8 cellular contexts compared by ENCODE assay signal in the genomic region with DNA sequence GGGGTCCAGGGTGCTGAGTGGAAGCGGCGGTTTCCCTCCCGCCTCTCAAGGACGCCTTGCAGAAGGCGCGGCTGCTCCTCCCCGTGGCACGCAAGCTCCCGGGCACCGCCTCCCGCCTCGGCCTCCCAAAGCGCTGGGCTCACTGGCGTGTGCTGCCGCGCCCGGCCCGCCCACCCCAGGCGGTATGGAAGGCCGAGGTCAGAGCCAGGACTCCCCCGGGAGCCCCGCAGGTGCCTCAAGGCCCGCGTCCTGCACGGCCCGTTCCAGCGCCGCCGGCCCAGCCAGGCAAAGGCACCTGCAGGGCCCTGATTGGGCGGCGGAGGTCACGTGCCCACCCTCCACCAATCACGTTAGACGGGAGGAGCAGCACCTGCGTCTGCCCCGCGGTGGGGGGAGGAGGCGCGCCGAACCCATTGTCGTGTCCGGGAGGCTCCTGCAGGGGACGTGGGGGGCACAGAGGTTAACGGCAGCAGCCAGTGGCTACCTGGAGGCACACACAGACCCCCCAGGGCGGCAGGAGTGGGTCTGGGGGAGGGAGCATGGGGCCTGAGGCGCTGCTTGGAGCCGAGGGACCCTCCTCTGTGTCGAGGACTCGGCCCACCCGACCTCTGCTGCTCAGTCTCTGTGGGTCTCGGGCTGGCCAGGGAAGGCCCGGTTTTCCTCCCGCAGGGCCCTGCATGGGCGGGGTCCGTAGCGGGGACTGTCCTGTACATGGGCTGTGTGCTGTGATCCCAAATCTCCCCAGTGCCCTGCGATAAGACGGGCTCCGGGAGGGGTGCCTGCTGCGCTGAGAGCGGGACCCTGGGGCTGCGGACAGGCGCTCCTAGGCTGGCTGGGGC. TPM values are rescaled to one million over a fixed set of nuclear protein-coding genes. Genes with fewer than 3 reads are reported as not detected.
A peak's percentile ranks its signal among the peaks of the same experiment; 100 is the strongest.
DNase-seq lines count a peak whose midpoint lies in the region; ATAC-seq, FAIRE-seq and TF ChIP-seq lines count a peak whose summit lies in the region.

No MANE protein-coding gene starts in this region.

- peak; percentile 92 for ATAC-seq in SK-N-SH treated with all-trans-retinoic acid at 6 μM for 48 hours
- ATAC-seq in Right ventricle myocardium superior (ENCODE audit: poor library complexity), result peak; percentile 90
- ATAC-seq in pancreas, result peak; percentile 92 to 95 (median 94)

- DNase-seq in GM10248 (ENCODE audit: extremely low spot score) (peak; percentile 100), HFFc6 (peak; percentile 70), NAMALWA (ENCODE audit: low spot score) (peak; percentile 97), Right ventricle myocardium superior (peak; percentile 98), pancreas (peak; percentile 96 to 99 (median 98)), tibial artery (peak; percentile 89 to 97)
- peak; percentile 95 for DNase-seq in activated naive CD8-positive, alpha-beta T cell treated with anti-CD3 and anti-CD28 coated beads for 36 hours

- intact Hi-C loops in Right ventricle myocardium superior (cut with DNase I), result loop anchor here (2.0 kb wide), 1 partner anchor 27 kb away; the partner anchor contains the start of gene PTGDS
- intact Hi-C loops in pancreas (cut with DNase I), result loop anchor here in 2 of 3 donors (5.0 to 10.0 kb wide), 4 partner anchors 75 to 155 kb away; partner anchors contain the start of genes ABCA2 (in 1 of the 2), AJM1 (in 1 of the 2), CCDC183 (in 1 of the 2) and PHPT1 (in 1 of the 2)
- intact Hi-C loops in tibial artery (cut with DNase I; ENCODE audit: low total_unique reads), result loop anchor here (5.0 kb wide), 2 partner anchors 37 to 77 kb away; partner anchors contain the start of gene ABCA2

- TF ChIP-seq CTCF in GM10248 (IDR thresholded peaks at IDR 0.05; ENCODE audit: control extremely low read depth, extremely low read depth, low read depth, missing control alignments) (no peak), HFFc6 (IDR thresholded peaks at IDR 0.05) (no peak), pancreas (IDR thresholded peaks at IDR 0.05) (peak in 1 of 4 donors; percentile 15), tibial artery (IDR thresholded peaks at IDR 0.05) (peak; percentile 11 to 30)

- H3K27me3 ChIP-seq in pancreas (no peaks in the 10 kb centered on the region), tibial artery (no peaks in the 10 kb centered on the region)

- H3K27ac Mint-ChIP-seq in HFFc6, result peak overlapping the region; percentile 74
- H3K27ac Mint-ChIP-seq in activated naive CD8-positive, alpha-beta T cell treated with anti-CD3 and anti-CD28 coated beads for 36 hours, result peak overlapping the region; percentile 82

- H3K4me3 ChIP-seq in pancreas (peak overlapping the region; percentile 58 to 71 (median 66)), tibial artery (peak overlapping the region; percentile 61 to 93)

- no peak for FAIRE-seq in pancreas (lab: Jason Lieb, UNC)

- H3K9me3 ChIP-seq in pancreas, result no peaks in the 10 kb centered on the region
- no peaks in the 10 kb centered on the region for H3K9me3 ChIP-seq in tibial artery

- H3K9me3 Mint-ChIP-seq in HFFc6, result no peaks in the 10 kb centered on the region
- H3K9me3 Mint-ChIP-seq in activated naive CD8-positive, alpha-beta T cell treated with anti-CD3 and anti-CD28 coated beads for 36 hours, result no peaks in the 10 kb centered on the region

- H3K27me3 Mint-ChIP-seq in HFFc6 (ENCODE audit: insufficient read depth), result peaks cover 2% of the 10 kb centered on the region
- H3K27me3 Mint-ChIP-seq in activated naive CD8-positive, alpha-beta T cell treated with anti-CD3 and anti-CD28 coated beads for 36 hours, result no peaks in the 10 kb centered on the region

- WGBS in pancreas, 2 donors, result 1 to 2% methylated on average over 37 to 63 of the region's 63 CpGs

- H3K4me1 ChIP-seq in pancreas (peaks cover 0 to 18% (median 0%) of the 10 kb centered on the region in 3 donors), tibial artery (peaks cover 0 to 35% (median 26%) of the 10 kb centered on the region in 4 donors)

- H3K4me1 Mint-ChIP-seq in HFFc6 (ENCODE audit: low read depth), result peaks cover 5% of the 10 kb centered on the region
- H3K4me1 Mint-ChIP-seq in activated naive CD8-positive, alpha-beta T cell treated with anti-CD3 and anti-CD28 coated beads for 36 hours, result peaks cover 3% of the 10 kb centered on the region

- peak overlapping the region; percentile 84 for H3K4me3 Mint-ChIP-seq in HFFc6
- peak overlapping the region; percentile 84 for H3K4me3 Mint-ChIP-seq in activated naive CD8-positive, alpha-beta T cell treated with anti-CD3 and anti-CD28 coated beads for 36 hours

- peak overlapping the region; percentile 93 to 94 (median 94) for H3K27ac ChIP-seq in pancreas
- peak overlapping the region; percentile 86 to 89 for H3K27ac ChIP-seq in tibial artery

- CTCF ChIA-PET in GM10248 (lab: Yijun Ruan, JAX), result interaction anchor here (2.5 to 6.5 kb wide), 2 partner anchors 79 to 84 kb away, joined by 9 to 126 read pairs; partner anchors contain the start of gene FUT7

- H3K36me3 Mint-ChIP-seq in HFFc6 (ENCODE audit: low read depth), result no peaks in the 10 kb centered on the region
- no peaks in the 10 kb centered on the region for H3K36me3 Mint-ChIP-seq in activated naive CD8-positive, alpha-beta T cell treated with anti-CD3 and anti-CD28 coated beads for 36 hours

- POLR2A ChIA-PET in GM10248 (lab: Yijun Ruan, JAX), result no interaction called here

- H3K36me3 ChIP-seq in pancreas (no peaks in the 10 kb centered on the region), tibial artery (no peaks in the 10 kb centered on the region)

TF ChIP-seq in SK-N-SH treated with all-trans-retinoic acid at 6 μM for 48 hours, 23 proteins besides CTCF, POLR2A, EP300 and RAD21:
- TF ChIP-seq GLIS3 (CRISPR knock-in tag; IDR thresholded peaks at IDR 0.05), result no peak
- peak; percentile 65; the same call in 1 of the 2 replicates for TF ChIP-seq SNAI2 (CRISPR knock-in tag; IDR thresholded peaks at IDR 0.05)

RNA-seq across cellular contexts. Expression of gene LCN12, which starts 2.0 kb away (rescaled TPM):
- total RNA-seq in HFFc6 (2021; fragmentation: NEBNext Ultra II Directional; extraction: Animal tissue kit (Norgen Biotek cat#: 25700)), result under 1 TPM in 2 of 6 experiments, not detected in 4; 0.14 to 0.31 TPM
- 1 to 10 TPM in 1 of 2 experiments, under 1 TPM in 1; 0.84 to 1.2 TPM for total RNA-seq in activated naive CD8-positive, alpha-beta T cell treated with anti-CD3 and anti-CD28 coated beads for 36 hours
- 2.1 TPM for total RNA-seq in Right ventricle myocardium superior
- 1 to 10 TPM in 5 of 6 donors, under 1 TPM in 1; 0.57 to 7.6 (median 3.0) TPM for total RNA-seq in pancreas
- polyA plus RNA-seq in pancreas, result 10 to 100 TPM in 1 of 2 donors, 1 to 10 TPM in 1; 9.0 to 16.5 TPM

RNA-seq across cellular contexts. Expression of gene C8G, which starts 5.0 kb away (rescaled TPM):
- total RNA-seq in HFFc6 (2021; fragmentation: NEBNext Ultra II Directional; extraction: Animal tissue kit (Norgen Biotek cat#: 25700)), result 1 to 10 TPM in 3 of 6 experiments, under 1 TPM in 3; 0.51 to 1.8 (median 0.97) TPM
- under 1 TPM in 1 of 2 experiments, not detected in 1; 0.90 TPM for total RNA-seq in activated naive CD8-positive, alpha-beta T cell treated with anti-CD3 and anti-CD28 coated beads for 36 hours
- total RNA-seq in Right ventricle myocardium superior, result 1.1 TPM
- total RNA-seq in pancreas, result 1 to 10 TPM in 1 of 6 donors, under 1 TPM in 4, not detected in 1; 0.24 to 1.2 (median 0.43) TPM
- 1 to 10 TPM in 1 of 2 donors, under 1 TPM in 1; 0.84 to 5.0 TPM for polyA plus RNA-seq in pancreas

RNA-seq across cellular contexts. Expression of gene FBXW5, which starts 5.5 kb away (rescaled TPM):
- 100 to 1,000 TPM in 1 of 6 experiments, 10 to 100 TPM in 5; 89.1 to 102 (median 94.4) TPM for total RNA-seq in HFFc6 (2021; fragmentation: NEBNext Ultra II Directional; extraction: Animal tissue kit (Norgen Biotek cat#: 25700))
- total RNA-seq in activated naive CD8-positive, alpha-beta T cell treated with anti-CD3 and anti-CD28 coated beads for 36 hours, result 10 to 100 TPM; 55.6 to 59.3 TPM
- total RNA-seq in Right ventricle myocardium superior (142 TPM), pancreas (10 to 100 TPM; 56.2 to 80.2 (median 60.4) TPM)
- 100 to 1,000 TPM; 112 to 117 TPM for polyA plus RNA-seq in pancreas

RNA-seq across cellular contexts. Expression of gene PTGDS, which starts 27.3 kb away (rescaled TPM):
- not detected for total RNA-seq in HFFc6 (2021; fragmentation: NEBNext Ultra II Directional; extraction: Animal tissue kit (Norgen Biotek cat#: 25700))
- not detected for total RNA-seq in activated naive CD8-positive, alpha-beta T cell treated with anti-CD3 and anti-CD28 coated beads for 36 hours
- total RNA-seq in Right ventricle myocardium superior, result 6,152 TPM
- total RNA-seq in pancreas, result 10 to 100 TPM in 4 of 6 donors, 1 to 10 TPM in 2; 5.7 to 42.7 (median 25.8) TPM
- polyA plus RNA-seq in pancreas, result 10 to 100 TPM; 35.0 to 49.1 TPM

RNA-seq across cellular contexts. Expression of gene LCNL1, which starts 32.8 kb away (rescaled TPM):
- total RNA-seq in HFFc6 (2021; fragmentation: NEBNext Ultra II Directional; extraction: Animal tissue kit (Norgen Biotek cat#: 25700)), result not detected
- not detected for total RNA-seq in activated naive CD8-positive, alpha-beta T cell treated with anti-CD3 and anti-CD28 coated beads for 36 hours
- total RNA-seq in Right ventricle myocardium superior (9.7 TPM), pancreas (under 1 TPM in 3 of 6 donors, not detected in 3; 0.12 to 0.17 (median 0.14) TPM)
- under 1 TPM; 0.23 to 0.38 TPM for polyA plus RNA-seq in pancreas

Comparison
In these comparisons a context has a peak if more than half of its experiments do, and no peak if none do; other contexts are left out.
1. Peak in every context shown above with its lines: DNase-seq, ATAC-seq, H3K4me3 ChIP-seq and H3K27ac ChIP-seq.
2. CTCF ChIP-seq: peak in tibial artery (2 of 2); none in GM10248 (single experiment) and HFFc6 (single experiment).